In the genomic region with DNA sequence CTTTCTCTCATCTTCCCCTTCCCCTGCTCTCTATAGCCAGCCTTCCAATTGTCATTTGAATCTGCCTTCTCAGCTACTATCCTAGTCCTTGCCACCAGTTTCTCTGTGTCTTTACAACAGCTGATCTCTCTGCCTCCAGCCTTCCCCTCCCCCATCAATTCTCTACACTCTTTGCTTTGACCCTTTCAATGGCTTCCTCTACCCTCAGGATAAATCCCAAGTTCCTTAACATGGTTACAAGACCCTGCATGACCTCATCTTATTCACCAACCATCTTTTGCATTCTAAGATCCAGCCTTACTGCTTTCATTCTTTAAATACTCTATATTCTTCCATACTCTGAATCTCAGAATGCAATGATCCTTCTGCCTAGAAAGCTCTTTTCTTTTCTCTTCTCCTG, we compare ENCODE assay signal across 19 cellular contexts. TPM values are rescaled to one million over a fixed set of nuclear protein-coding genes. Genes with fewer than 3 reads are reported as not detected.
DNase-seq lines count a peak whose midpoint lies in the region; ATAC-seq and TF ChIP-seq lines count a peak whose summit lies in the region.
"Had no signal": no experiment of that assay in that cellular context is flagged by ENCODE, and none has a peak within 500 bp of the region (broad histone marks: within the 10 kb centered on the region; RNA-seq: fewer than 3 reads in every experiment).

No MANE protein-coding gene starts in this region.

- CTCF ChIA-PET in IMR-90 (lab: Yijun Ruan, JAX), result no interaction called here
- CTCF ChIA-PET in activated CD4-positive, alpha-beta memory T cell treated with anti-CD3 and anti-CD28 coated beads, Interleukin-2, amount 10 ng/mL, durations not matched to agents 7 days and 5 days (lab: Charles Lee), result interaction anchor here (0.5 to 0.7 kb wide), 3 partner anchors 86 to 221 kb away, joined by 3 read pairs; no protein-coding TSS in a partner anchor

- H3K4me3 Mint-ChIP-seq in GM23338, result no peak overlapping the region
- H3K4me3 Mint-ChIP-seq in activated naive CD8-positive, alpha-beta T cell treated with anti-CD3 and anti-CD28 coated beads, Interleukin-2, amount 50 U/mL, for 24 hours, result no peak overlapping the region
- no peak overlapping the region for H3K4me3 Mint-ChIP-seq in activated CD4-positive, alpha-beta memory T cell treated with anti-CD3 and anti-CD28 coated beads, Interleukin-2, amount 10 ng/mL, durations not matched to agents 7 days and 5 days
- H3K4me3 Mint-ChIP-seq: CD4-positive, alpha-beta memory T cell had no signal

- no peak for TF ChIP-seq RAD21 in IMR-90 (IDR thresholded peaks at IDR 0.05; ENCODE audit: low read length)

- H3K4ac ChIP-seq in IMR-90 (ENCODE audit: low read depth, low read length), result peak overlapping the region; percentile 44; the same call in 1 of the 2 replicates
- H3K4ac ChIP-seq in mesendoderm (ENCODE audit: low read depth, low read length), result no peak overlapping the region

- H4K8ac ChIP-seq in IMR-90 (ENCODE audit: low read depth in 2 of 2, low read length in 2 of 2) (no peak overlapping the region; a peak in 1 of 4 replicates), mesendoderm (ENCODE audit: low read depth, low read length) (no peak overlapping the region)

- H2AFZ ChIP-seq in GM23338, result 0 out of 2 replicates have a peak overlapping the region, but pooled peaks have one; percentile 3
- no peak overlapping the region for H2AFZ ChIP-seq in IMR-90 (replicated peaks; ENCODE audit: low read length, poor library complexity)
- H2AFZ ChIP-seq in neuron (ENCODE audit: low read depth, low read length), result peak overlapping the region; percentile 5

- H3K27ac ChIP-seq in GM23338 (ENCODE audit: low read depth), result no peak overlapping the region
- no peak overlapping the region for H3K27ac ChIP-seq in IMR-90 (ENCODE audit: insufficient read depth, low read length)
- H3K27ac ChIP-seq in mesendoderm (ENCODE audit: low read depth, low read length), result no peak overlapping the region
- no peak overlapping the region for H3K27ac ChIP-seq in dorsolateral prefrontal cortex

- peak overlapping the region; percentile 23 for H2BK20ac ChIP-seq in IMR-90 (ENCODE audit: low read depth, low read length)

- peaks cover 6% of the 10 kb centered on the region for H3K27me3 Mint-ChIP-seq in GM23338 (ENCODE audit: insufficient read depth, low read depth, poor library complexity)
- no peaks in the 10 kb centered on the region for H3K27me3 Mint-ChIP-seq in activated naive CD8-positive, alpha-beta T cell treated with anti-CD3 and anti-CD28 coated beads, Interleukin-2, amount 50 U/mL, for 24 hours
- H3K27me3 Mint-ChIP-seq in activated CD4-positive, alpha-beta memory T cell treated with anti-CD3 and anti-CD28 coated beads, Interleukin-2, amount 10 ng/mL, durations not matched to agents 7 days and 5 days, result no peaks in the 10 kb centered on the region
- H3K27me3 Mint-ChIP-seq: CD4-positive, alpha-beta memory T cell had no signal

- no peaks in the 10 kb centered on the region for H3K27me3 ChIP-seq in GM23338 (ENCODE audit: insufficient read depth)
- no peaks in the 10 kb centered on the region for H3K27me3 ChIP-seq in IMR-90 (ENCODE audit: control insufficient read depth, insufficient read depth, low read length)
- H3K27me3 ChIP-seq in mesendoderm (ENCODE audit: insufficient read depth, low read length, poor library complexity), result no peaks in the 10 kb centered on the region
- no peaks in the 10 kb centered on the region for H3K27me3 ChIP-seq in neuron (ENCODE audit: insufficient read depth, low read length)
- no peaks in the 10 kb centered on the region for H3K27me3 ChIP-seq in dorsolateral prefrontal cortex

- in situ Hi-C loops in IMR-90 (cut with MboI; ENCODE audit: low sequenced_read_pairs), result no loop called here

- no peak overlapping the region for H3K4me2 ChIP-seq in GM23338
- no peak overlapping the region for H3K4me2 ChIP-seq in IMR-90 (ENCODE audit: low read depth, low read length)
- no peak overlapping the region for H3K4me2 ChIP-seq in mesendoderm (ENCODE audit: low read length)

- no peak overlapping the region for H4K91ac ChIP-seq in IMR-90 (ENCODE audit: insufficient read depth, low read depth, low read length)

- H2BK15ac ChIP-seq in IMR-90 (ENCODE audit: low read depth, low read length) (peak overlapping the region; percentile 20; the same call in 1 of the 3 replicates), mesendoderm (replicated peaks; ENCODE audit: low read depth) (no peak overlapping the region)

- H3K9me1 ChIP-seq in IMR-90 (ENCODE audit: insufficient read depth, low read length), result peaks cover 22% of the 10 kb centered on the region

- peak overlapping the region; percentile 39; the same call in 1 of the 2 replicates for H3K14ac ChIP-seq in IMR-90 (replicated peaks; ENCODE audit: low read depth, low read length)

- TF ChIP-seq POLR2A in IMR-90 (IDR thresholded peaks at IDR 0.05; ENCODE audit: low read depth, low read length), result no peak

- DNase-seq in GM23338 (ENCODE audit: low spot score), result no peak
- DNase-seq in IMR-90, result no peak
- DNase-seq in mesendoderm, result peak; percentile 65
- DNase-seq in dorsolateral prefrontal cortex, result no peak
- no peak for DNase-seq in NCI-H748 (lab: John Stamatoyannopoulos, UW; ENCODE audit: unreplicated experiment)
- DNase-seq in activated naive CD8-positive, alpha-beta T cell treated with anti-CD3 and anti-CD28 coated beads, Interleukin-2, amount 50 U/mL, for 24 hours, result no peak
- no peak for DNase-seq in activated CD4-positive, alpha-beta memory T cell treated with anti-CD3 and anti-CD28 coated beads, Interleukin-2, amount 10 ng/mL, durations not matched to agents 7 days and 5 days
- DNase-seq: C1 segment of cervical spinal cord; Calu3; CD4-positive, alpha-beta memory T cell; COR-L47; DMS153; DND-41; GDM1; GOT3; H7; HCEC 1CT had no signal

- H2BK5ac ChIP-seq in IMR-90 (ENCODE audit: low read depth, low read length, poor library complexity, severe bottlenecking), result no peak overlapping the region
- no peak overlapping the region for H2BK5ac ChIP-seq in mesendoderm (ENCODE audit: low read length)

- peaks cover 0 to 22% of the 10 kb centered on the region in 2 experiments; a peak in 2 of 4 replicates for H3K79me1 ChIP-seq in IMR-90 (ENCODE audit: low read depth in 1 of 2, low read length in 2 of 2)
- H3K79me1 ChIP-seq in mesendoderm (ENCODE audit: low read length), result no peaks in the 10 kb centered on the region

- H2AK5ac ChIP-seq in IMR-90 (ENCODE audit: low read depth, low read length), result peak overlapping the region; percentile 23; the same call in 1 of the 2 replicates
- H2AK5ac ChIP-seq in mesendoderm (ENCODE audit: low read length), result no peak overlapping the region

- no peaks in the 10 kb centered on the region for H3F3A ChIP-seq in GM23338 (replicated peaks; ENCODE audit: low read depth)

- no peaks in the 10 kb centered on the region for H3K9me3 Mint-ChIP-seq in GM23338
- H3K9me3 Mint-ChIP-seq in activated naive CD8-positive, alpha-beta T cell treated with anti-CD3 and anti-CD28 coated beads, Interleukin-2, amount 50 U/mL, for 24 hours, result no peaks in the 10 kb centered on the region
- no peaks in the 10 kb centered on the region for H3K9me3 Mint-ChIP-seq in activated CD4-positive, alpha-beta memory T cell treated with anti-CD3 and anti-CD28 coated beads, Interleukin-2, amount 10 ng/mL, durations not matched to agents 7 days and 5 days
- H3K9me3 Mint-ChIP-seq: CD4-positive, alpha-beta memory T cell had no signal

- no peak overlapping the region for H3K4me3 ChIP-seq in GM23338
- no peak overlapping the region for H3K4me3 ChIP-seq in IMR-90 (ENCODE audit: insufficient read depth, low read depth, low read length)
- H3K4me3 ChIP-seq in mesendoderm (ENCODE audit: low read length), result no peak overlapping the region
- no peak overlapping the region for H3K4me3 ChIP-seq in neuron (ENCODE audit: low read length)
- no peak overlapping the region for H3K4me3 ChIP-seq in dorsolateral prefrontal cortex
- H3K4me3 ChIP-seq: GM12878 had no signal

- intact Hi-C loops in IMR-90 (cut with micrococcal nuclease) (loop anchor here (10.0 kb wide), 1 partner anchor 132 kb away; no protein-coding TSS in a partner anchor), dorsolateral prefrontal cortex (cut with DNase I) (no loop called here)

- dilution Hi-C loops in IMR-90 (cut with HindIII; ENCODE audit: low sequenced_read_pairs, unreplicated experiment), result no loop called here

- H4K5ac ChIP-seq in IMR-90 (ENCODE audit: low read depth, low read length) (no peak overlapping the region), mesendoderm (ENCODE audit: low read length) (no peak overlapping the region)

- H3K18ac ChIP-seq in IMR-90 (ENCODE audit: low read depth, low read length) (peak overlapping the region; percentile 53; the same call in 1 of the 2 replicates), mesendoderm (ENCODE audit: low read length) (no peak overlapping the region)

- H3K27ac Mint-ChIP-seq in GM23338, result no peak overlapping the region
- H3K27ac Mint-ChIP-seq in activated naive CD8-positive, alpha-beta T cell treated with anti-CD3 and anti-CD28 coated beads, Interleukin-2, amount 50 U/mL, for 24 hours, result no peak overlapping the region
- no peak overlapping the region for H3K27ac Mint-ChIP-seq in activated CD4-positive, alpha-beta memory T cell treated with anti-CD3 and anti-CD28 coated beads, Interleukin-2, amount 10 ng/mL, durations not matched to agents 7 days and 5 days
- H3K27ac Mint-ChIP-seq: CD4-positive, alpha-beta memory T cell had no signal

- TF ChIP-seq CTCF in GM23338 (conservative IDR thresholded peaks at IDR 0.05; ENCODE audit: low read depth in 2 of 2) (no peak), IMR-90 (conservative IDR thresholded peaks at IDR 0.05; ENCODE audit: low read depth, low read length) (no peak), dorsolateral prefrontal cortex (IDR thresholded peaks at IDR 0.05 in 54 of 56, conservative IDR thresholded peaks at IDR 0.05 in 2 of 56; ENCODE audit: low read depth in 1 of 56, partially characterized antibody in 56 of 56) (no peak)

- POLR2A ChIA-PET in IMR-90 (lab: Charles Lee; ENCODE audit: unreplicated experiment), result no interaction called here
- POLR2A ChIA-PET in activated CD4-positive, alpha-beta memory T cell treated with anti-CD3 and anti-CD28 coated beads, Interleukin-2, amount 10 ng/mL, durations not matched to agents 7 days and 5 days (lab: Charles Lee), result no interaction called here

- H2AK9ac ChIP-seq in IMR-90 (replicated peaks; ENCODE audit: low read depth, low read length, poor library complexity), result no peak overlapping the region

- H3K23ac ChIP-seq in IMR-90 (ENCODE audit: low read depth, low read length), result peak overlapping the region; percentile 37; the same call in 1 of the 2 replicates
- no peak overlapping the region for H3K23ac ChIP-seq in mesendoderm (ENCODE audit: low read length)

- ATAC-seq in GM23338, result no peak
- ATAC-seq in IMR-90 (ENCODE audit: low read depth), result no peak
- no peak for ATAC-seq in activated naive CD8-positive, alpha-beta T cell treated with anti-CD3 and anti-CD28 coated beads, Interleukin-2, amount 50 U/mL, for 24 hours
- ATAC-seq: GM12878 had no signal

- H3K9ac ChIP-seq in IMR-90 (ENCODE audit: low read depth, low read length), result no peak overlapping the region
- no peak overlapping the region for H3K9ac ChIP-seq in mesendoderm (ENCODE audit: low read length)

- peaks cover 13% of the 10 kb centered on the region for H3K4me1 Mint-ChIP-seq in GM23338
- H3K4me1 Mint-ChIP-seq in activated naive CD8-positive, alpha-beta T cell treated with anti-CD3 and anti-CD28 coated beads, Interleukin-2, amount 50 U/mL, for 24 hours, result peaks cover 26% of the 10 kb centered on the region
- peaks cover 22% of the 10 kb centered on the region for H3K4me1 Mint-ChIP-seq in activated CD4-positive, alpha-beta memory T cell treated with anti-CD3 and anti-CD28 coated beads, Interleukin-2, amount 10 ng/mL, durations not matched to agents 7 days and 5 days

- H3K56ac ChIP-seq in IMR-90 (ENCODE audit: extremely low read depth, insufficient read depth, low read length) (no peak overlapping the region), mesendoderm (ENCODE audit: low read length) (no peak overlapping the region)

- peak overlapping the region; percentile 20; the same call in 1 of the 2 replicates for H2BK120ac ChIP-seq in IMR-90 (ENCODE audit: low read depth, low read length)
- no peak overlapping the region for H2BK120ac ChIP-seq in mesendoderm (ENCODE audit: low read depth, low read length)

- H3K36me3 ChIP-seq in GM23338 (ENCODE audit: insufficient read depth) (no peaks in the 10 kb centered on the region), IMR-90 (ENCODE audit: control insufficient read depth, insufficient read depth, low read length) (no peaks in the 10 kb centered on the region), mesendoderm (ENCODE audit: control insufficient read depth, insufficient read depth, low read length) (no peaks in the 10 kb centered on the region), neuron (ENCODE audit: insufficient read depth, low read length) (no peaks in the 10 kb centered on the region)

- peaks cover 14% of the 10 kb centered on the region; the same call in 1 of the 2 replicates for H3K4me1 ChIP-seq in GM23338 (ENCODE audit: insufficient read depth)
- peaks cover 25% of the 10 kb centered on the region for H3K4me1 ChIP-seq in IMR-90 (ENCODE audit: control insufficient read depth, insufficient read depth, low read length)
- peaks cover 9% of the 10 kb centered on the region for H3K4me1 ChIP-seq in mesendoderm (ENCODE audit: control insufficient read depth, low read depth, low read length)
- peaks cover 23% of the 10 kb centered on the region for H3K4me1 ChIP-seq in neuron (ENCODE audit: insufficient read depth, low read length)

- H3K9me3 ChIP-seq in IMR-90 (ENCODE audit: control insufficient read depth, insufficient read depth, low read length) (no peaks in the 10 kb centered on the region), neuron (ENCODE audit: low read length) (no peaks in the 10 kb centered on the region)

- H3K79me2 ChIP-seq in GM23338 (replicated peaks; ENCODE audit: insufficient read depth), result no peaks in the 10 kb centered on the region
- H3K79me2 ChIP-seq in mesendoderm (ENCODE audit: control insufficient read depth, insufficient read depth, low read length), result no peaks in the 10 kb centered on the region

- H4K20me1 ChIP-seq in GM23338 (replicated peaks; ENCODE audit: insufficient read depth) (no peaks in the 10 kb centered on the region), IMR-90 (ENCODE audit: insufficient read depth, low read length) (no peaks in the 10 kb centered on the region)

- no TSS peak for BruUV-seq in IMR-90 (replicated peaks; lab: Mats Ljungman, UMichigan)

- H3K9me2 ChIP-seq in GM23338 (ENCODE audit: insufficient read depth), result no peaks in the 10 kb centered on the region

- no peaks in the 10 kb centered on the region for H3K36me3 Mint-ChIP-seq in GM23338 (ENCODE audit: low read depth)
- H3K36me3 Mint-ChIP-seq in activated naive CD8-positive, alpha-beta T cell treated with anti-CD3 and anti-CD28 coated beads, Interleukin-2, amount 50 U/mL, for 24 hours (ENCODE audit: low read depth), result no peaks in the 10 kb centered on the region
- H3K36me3 Mint-ChIP-seq in activated CD4-positive, alpha-beta memory T cell treated with anti-CD3 and anti-CD28 coated beads, Interleukin-2, amount 10 ng/mL, durations not matched to agents 7 days and 5 days (ENCODE audit: low read depth), result no peaks in the 10 kb centered on the region
- H3K36me3 Mint-ChIP-seq: CD4-positive, alpha-beta memory T cell had no signal

RNA-seq across cellular contexts. Expression of gene ZSWIM6, which starts 58.8 kb away (rescaled TPM):
- total RNA-seq in GM23338 (2014; rRNA removed; shearing (Covaris generic)), result 6.0 and 6.6 TPM in 2 replicates
- 3.8 and 3.9 TPM in 2 replicates for polyA plus RNA-seq in GM23338 (2016; fragmentation: Nextera tagmentation; extraction: Ambion mirVana)
- total RNA-seq in IMR-90 (2012; rRNA removed), result 10.8 TPM in 2 replicates
- polyA plus RNA-seq in IMR-90 (2012; rRNA removed), result 12.7 and 14.1 TPM in 2 replicates
- polyA plus RNA-seq in IMR-90 (2012; cell fraction: cytosol; rRNA removed), result 4.5 and 6.0 TPM in 2 replicates
- polyA plus RNA-seq in IMR-90 (2012; cell fraction: nucleus; rRNA removed; ENCODE audit: low replicate concordance), result 31.9 and 56.3 TPM in 2 replicates
- polyA plus RNA-seq in mesendoderm (2013, experiment 1 of 2), result 8.2 TPM
- polyA plus RNA-seq in mesendoderm (2013, experiment 2 of 2), result 8.1 TPM
- 10 to 100 TPM; 22.5 to 67.2 (median 31.6) TPM for total RNA-seq in dorsolateral prefrontal cortex
- 1 to 10 TPM; 6.8 to 7.1 TPM for total RNA-seq in activated CD4-positive, alpha-beta memory T cell treated with anti-CD3 and anti-CD28 coated beads, Interleukin-2, amount 10 ng/mL, durations not matched to agents 7 days and 5 days
